1 cellular context compared by ENCODE assay signal in genomic region chr11:27506200-27507182, GRCh38.
TF ChIP-seq lines count a peak whose summit lies in the region.

TSS of gene LIN7C (minus strand) at chr11:27506769. CDS start at chr11:27506752, 17 bp downstream.

TF ChIP-seq in K562, 482 proteins besides CTCF, POLR2A, EP300 and RAD21 (continued from another document and continues in another):
- TF ChIP-seq CREB5 (CRISPR knock-in tag; IDR thresholded peaks at IDR 0.05) (no peak), KHSRP (IDR thresholded peaks at IDR 0.05) (no peak), SOX6 (IDR thresholded peaks at IDR 0.05) (no peak), RAD51 (IDR thresholded peaks at IDR 0.05; ENCODE audit: borderline replicate concordance, low read depth) (no peak), NFATC3 (IDR thresholded peaks at IDR 0.05) (0 out of 2 replicates have a peak, but pooled peaks have one; percentile 51), ATF1 (CRISPR knock-in tag; IDR thresholded peaks at IDR 0.05) (no peak), ATF1 (tag; IDR thresholded peaks at IDR 0.05) (peak; percentile 92), PURB (CRISPR knock-in tag; IDR thresholded peaks at IDR 0.05; ENCODE audit: low read depth) (no peak), ID3 (CRISPR knock-in tag; IDR thresholded peaks at IDR 0.05) (no peak), ID3 (tag; IDR thresholded peaks at IDR 0.05) (no peak), KLF16 (IDR thresholded peaks at IDR 0.05) (no peak), ZNF224 (CRISPR knock-in tag; IDR thresholded peaks at IDR 0.05) (no peak), ELK3 (CRISPR knock-in tag; IDR thresholded peaks at IDR 0.05) (no peak), FOXP4 (CRISPR knock-in tag; IDR thresholded peaks at IDR 0.05; ENCODE audit: borderline replicate concordance) (no peak), PPARD (CRISPR knock-in tag; IDR thresholded peaks at IDR 0.05) (no peak), RFX5 (IDR thresholded peaks at IDR 0.05; ENCODE audit: low read depth, low read length) (no peak), GTF2E2 (tag; IDR thresholded peaks at IDR 0.05) (peak; percentile 56; the same call in 1 of the 2 replicates), MAFK (IDR thresholded peaks at IDR 0.05; ENCODE audit: low read length) (no peak), PHB (CRISPR knock-in tag; IDR thresholded peaks at IDR 0.05) (no peak), DACH1 (IDR thresholded peaks at IDR 0.05; ENCODE audit: partially characterized antibody) (no peak), CUX1 (CRISPR knock-in tag; IDR thresholded peaks at IDR 0.05) (no peak), JUND (IDR thresholded peaks at IDR 0.05; ENCODE audit: borderline replicate concordance, low read depth, low read length) (peak; percentile 48), JUND (tag; IDR thresholded peaks at IDR 0.05; ENCODE audit: borderline replicate concordance, low read depth, low read length) (peak; percentile 10; the same call in 1 of the 3 replicates), ZNF57 (CRISPR knock-in tag; IDR thresholded peaks at IDR 0.05) (no peak), ZNF23 (CRISPR knock-in tag; IDR thresholded peaks at IDR 0.05) (no peak), ARID3B (CRISPR knock-in tag; IDR thresholded peaks at IDR 0.05; ENCODE audit: borderline replicate concordance) (no peak), GTF2A2 (tag; IDR thresholded peaks at IDR 0.05) (no peak), NKRF (IDR thresholded peaks at IDR 0.05; ENCODE audit: borderline replicate concordance) (peak; percentile 74; the same call in 1 of the 2 replicates), CXXC5 (CRISPR knock-in tag; IDR thresholded peaks at IDR 0.05) (no peak), HDAC8 (tag; IDR thresholded peaks at IDR 0.05) (no peak), KLF13 (tag; IDR thresholded peaks at IDR 0.05; ENCODE audit: borderline replicate concordance, low read depth) (peak; percentile 55; the same call in 1 of the 2 replicates), BRD9 (IDR thresholded peaks at IDR 0.05; ENCODE audit: low read depth, partially characterized antibody) (peak; percentile 17), PML (IDR thresholded peaks at IDR 0.05; ENCODE audit: low read length) (peak; percentile 89), CEBPZ (IDR thresholded peaks at IDR 0.05; ENCODE audit: borderline replicate concordance, low read depth, low read length) (no peak), RBM17 (IDR thresholded peaks at IDR 0.05; ENCODE audit: borderline replicate concordance, low read depth, low read length) (no peak), CBX8 (IDR thresholded peaks at IDR 0.05; ENCODE audit: borderline replicate concordance, extremely low read depth, low read depth, low read length, poor library complexity, severe bottlenecking) (no peak), GABPB2 (CRISPR knock-in tag; conservative IDR thresholded peaks at IDR 0.05) (no peak), ZFP1 (CRISPR knock-in tag; IDR thresholded peaks at IDR 0.05) (no peak), ZBTB49 (CRISPR knock-in tag; IDR thresholded peaks at IDR 0.05; ENCODE audit: borderline replicate concordance) (no peak), HDGF (IDR thresholded peaks at IDR 0.05) (no peak), ZNF232 (CRISPR knock-in tag; IDR thresholded peaks at IDR 0.05) (no peak), HCFC1 (IDR thresholded peaks at IDR 0.05; ENCODE audit: low read depth, low read length) (peak; percentile 68)
